15 cellular contexts compared by ENCODE assay signal in genomic region chr5:35159370-35159742, GRCh38.
DNase-seq lines count a peak whose midpoint lies in the region; ATAC-seq, FAIRE-seq and TF ChIP-seq lines count a peak whose summit lies in the region.
"Had no signal": no experiment of that assay in that cellular context is flagged by ENCODE, and none has a peak within 500 bp of the region (broad histone marks: within the 10 kb centered on the region; RNA-seq: fewer than 3 reads in every experiment).

No MANE protein-coding gene starts in this region.

- H2BK120ac ChIP-seq in H1 (replicated peaks; ENCODE audit: low read depth, low read length) = no peak overlapping the region

- no peak overlapping the region for H4K8ac ChIP-seq in H1 (ENCODE audit: extremely low read depth, insufficient read depth, low read length)

- no peak overlapping the region for H3K4me2 ChIP-seq in H1 (ENCODE audit: insufficient read depth in 1 of 2, low read depth in 2 of 2, low read length in 2 of 2)
- peak overlapping the region; percentile 63 for H3K4me2 ChIP-seq in HepG2 (ENCODE audit: low read depth, low read length)
- H3K4me2 ChIP-seq in smooth muscle cell = peak overlapping the region; percentile 33

- DNase-seq in GM03348 (ENCODE audit: low spot score) (peak; percentile 12), H1 (ENCODE audit: low read depth in 1 of 2, low spot score in 2 of 2) (peak in 1 of 2 experiments; percentile 10), HepG2 (ENCODE audit: low spot score) (peak; percentile 90), smooth muscle cell (lab: John Stamatoyannopoulos, UW; ENCODE audit: unreplicated experiment) (no peak), activated gamma-delta T cell treated with Interleukin-2 at 50 U/mL for 16 hours (no peak)
- no peak for DNase-seq in naive thymus-derived CD4-positive, alpha-beta T cell
- DNase-seq in activated CD4-positive, alpha-beta T cell treated with anti-CD3 and anti-CD28 coated beads, Interleukin-2, amount 50 U/mL, for 1 hour = no peak
- DNase-seq: BE2C, DMS153, immature natural killer cell, NCI-H1436, NCI-H345 had no signal

- CTCF ChIA-PET in H1 (lab: Charles Lee; ENCODE audit: partially characterized antibody) (interaction anchor here (0.6 to 2.6 kb wide), 3 partner anchors 22 to 71 kb away, joined by 3 to 13 read pairs (median 4); partner anchors contain the start of gene PRLR), HepG2 (lab: Yijun Ruan, JAX; ENCODE audit: low intra/inter-chr PET ratio, low total read pairs) (no interaction called here)
- CTCF ChIA-PET in naive thymus-derived CD4-positive, alpha-beta T cell (lab: Charles Lee) = no interaction called here

- no peaks in the 10 kb centered on the region for H3K36me3 Mint-ChIP-seq in naive thymus-derived CD4-positive, alpha-beta T cell
- H3K36me3 Mint-ChIP-seq: immature natural killer cell; natural killer cell treated with Interleukin-12 subunit alpha and Interleukin-12 subunit beta and Interleukin-15 and Interleukin-18, amount 100 ng/mL, for 72 hours had no signal

- H2BK20ac ChIP-seq in H1 (ENCODE audit: low read length) = no peak overlapping the region

- BruUV-seq in HepG2 (replicated peaks; lab: Mats Ljungman, UMichigan) = no TSS peak

- TF ChIP-seq EP300 in H1 (IDR thresholded peaks at IDR 0.05; ENCODE audit: borderline replicate concordance in 1 of 2, low read depth in 2 of 2, low read length in 2 of 2) = no peak
- TF ChIP-seq EP300 in HepG2 (IDR thresholded peaks at IDR 0.05; ENCODE audit: low read depth in 2 of 2, low read length in 2 of 2) = peak in 1 of 2 experiments; percentile 80; a peak in 2 of 4 replicates
- TF ChIP-seq EP300 in HepG2 (CRISPR knock-in tag; IDR thresholded peaks at IDR 0.05; ENCODE audit: borderline replicate concordance) = no peak; the same call in 1 of the 2 replicates

- H3K27me3 ChIP-seq in H1 (replicated peaks in 1 of 4; ENCODE audit: control insufficient read depth in 3 of 4, extremely low read depth in 1 of 4, insufficient read depth in 3 of 4, low read length in 3 of 4) (no peaks in the 10 kb centered on the region), HepG2 (ENCODE audit: control insufficient read depth in 1 of 2, insufficient read depth in 2 of 2, low read length in 2 of 2) (no peaks in the 10 kb centered on the region), smooth muscle cell (ENCODE audit: low read depth) (no peaks in the 10 kb centered on the region)
- H3K27me3 ChIP-seq in naive thymus-derived CD4-positive, alpha-beta T cell (ENCODE audit: control insufficient read depth in 2 of 2, insufficient read depth in 2 of 2, low read length in 2 of 2) = no peaks in the 10 kb centered on the region
- H3K27me3 ChIP-seq: BE2C had no signal

- in situ Hi-C loops in HepG2 (cut with HindIII; ENCODE audit: extremely low pct_ligation_motif_present, low pct_unique_long_range_greater_than_20kb) = no loop called here

- H3K9me3 ChIP-seq in H1 (ENCODE audit: insufficient read depth in 2 of 2, low read depth in 1 of 2, low read length in 1 of 2) (no peaks in the 10 kb centered on the region), HepG2 (ENCODE audit: low read length) (no peaks in the 10 kb centered on the region), smooth muscle cell (replicated peaks; ENCODE audit: low read depth) (no peaks in the 10 kb centered on the region)
- no peaks in the 10 kb centered on the region for H3K9me3 ChIP-seq in naive thymus-derived CD4-positive, alpha-beta T cell (ENCODE audit: control insufficient read depth in 2 of 3, low read length in 3 of 3)
- H3K9me3 ChIP-seq: BE2C had no signal

- WGBS in H1 (ENCODE audit: extremely low coverage in 1 of 2, insufficient coverage in 1 of 2, insufficient read length in 1 of 2, insufficient replicate concordance in 2 of 2, low coverage in 1 of 2, low lambda C conversion rate in 2 of 2, missing lambda C conversion rate in 1 of 2), 2 experiments = 88% methylated on average over 2 of the region's 2 CpGs; no CpG with 5 or more reads in 1 of the 2 experiments
- 0% methylated on average over 2 of the region's 2 CpGs for WGBS in HepG2 (ENCODE audit: low lambda C conversion rate)
- 5% methylated on average over 2 of the region's 2 CpGs for WGBS in smooth muscle cell (ENCODE audit: low lambda C conversion rate)

- H3K9me3 Mint-ChIP-seq in naive thymus-derived CD4-positive, alpha-beta T cell = peaks cover 0 to 6% (median 0%) of the 10 kb centered on the region in 11 donors
- H3K9me3 Mint-ChIP-seq: natural killer cell treated with Interleukin-12 subunit alpha and Interleukin-12 subunit beta and Interleukin-15 and Interleukin-18, amount 100 ng/mL, for 72 hours had no signal

- H3K79me1 ChIP-seq in H1 (ENCODE audit: low read depth, low read length) = no peaks in the 10 kb centered on the region

- H3K4me3 ChIP-seq in H1 (ENCODE audit: extremely low read depth in 1 of 4, insufficient read depth in 2 of 4, low read depth in 3 of 4, low read length in 4 of 4) = no peak overlapping the region
- no peak overlapping the region for H3K4me3 ChIP-seq in HepG2 (replicated peaks in 1 of 3; ENCODE audit: insufficient read depth in 1 of 3, low read depth in 2 of 3, low read length in 3 of 3)
- no peak overlapping the region for H3K4me3 ChIP-seq in smooth muscle cell
- no peak overlapping the region for H3K4me3 ChIP-seq in naive thymus-derived CD4-positive, alpha-beta T cell (ENCODE audit: low read length)

- peaks cover 9% of the 10 kb centered on the region for H3F3A ChIP-seq in smooth muscle cell (ENCODE audit: low read depth)

- no peak overlapping the region for H3K18ac ChIP-seq in H1 (ENCODE audit: extremely low read depth, low read length)

- H2BK12ac ChIP-seq in H1 (ENCODE audit: low read depth, low read length) = no peak overlapping the region

- no peaks in the 10 kb centered on the region for H4K20me1 ChIP-seq in H1 (replicated peaks in 1 of 2; ENCODE audit: control insufficient read depth in 1 of 2, insufficient read depth in 2 of 2, low read length in 2 of 2)
- H4K20me1 ChIP-seq in HepG2 (ENCODE audit: insufficient read depth, low read length) = no peaks in the 10 kb centered on the region
- no peaks in the 10 kb centered on the region for H4K20me1 ChIP-seq in smooth muscle cell (ENCODE audit: low read depth)

- H3K27ac ChIP-seq in H1 (ENCODE audit: low read depth, low read length) = no peak overlapping the region
- H3K27ac ChIP-seq in HepG2 (ENCODE audit: extremely low read length, insufficient read depth, low read length) = peak overlapping the region; percentile 74
- H3K27ac ChIP-seq in smooth muscle cell (ENCODE audit: low read depth) = peak overlapping the region; percentile 44
- H3K27ac ChIP-seq in naive thymus-derived CD4-positive, alpha-beta T cell (ENCODE audit: low read depth, low read length) = no peak overlapping the region

- TF ChIP-seq CTCF in H1 (IDR thresholded peaks at IDR 0.05; ENCODE audit: control extremely low read depth in 1 of 3, insufficient read depth in 1 of 3, low read depth in 1 of 3, low read length in 3 of 3) = no peak
- TF ChIP-seq CTCF in HepG2 (CRISPR knock-in tag; IDR thresholded peaks at IDR 0.05) = no peak
- TF ChIP-seq CTCF in smooth muscle cell (IDR thresholded peaks at IDR 0.05; ENCODE audit: borderline replicate concordance, insufficient read depth, poor library complexity, severe bottlenecking) = no peak

- H3K36me3 ChIP-seq in H1 (ENCODE audit: control insufficient read depth in 2 of 4, insufficient read depth in 4 of 4, low read length in 3 of 4) = no peaks in the 10 kb centered on the region
- H3K36me3 ChIP-seq in HepG2 (replicated peaks in 1 of 2; ENCODE audit: control insufficient read depth in 1 of 2, insufficient read depth in 2 of 2, low read length in 2 of 2) = no peaks in the 10 kb centered on the region
- no peaks in the 10 kb centered on the region for H3K36me3 ChIP-seq in smooth muscle cell (ENCODE audit: low read depth)
- no peaks in the 10 kb centered on the region for H3K36me3 ChIP-seq in naive thymus-derived CD4-positive, alpha-beta T cell (ENCODE audit: control insufficient read depth in 2 of 3, insufficient read depth in 3 of 3, low read length in 3 of 3)
- H3K36me3 ChIP-seq: BE2C had no signal

- peaks cover 0 to 22% (median 10%) of the 10 kb centered on the region in 5 donors for H3K27me3 Mint-ChIP-seq in naive thymus-derived CD4-positive, alpha-beta T cell
- H3K27me3 Mint-ChIP-seq: natural killer cell treated with Interleukin-12 subunit alpha and Interleukin-12 subunit beta and Interleukin-15 and Interleukin-18, amount 100 ng/mL, for 72 hours had no signal

- no peak overlapping the region for H3K4ac ChIP-seq in H1 (replicated peaks; ENCODE audit: insufficient read length, low read depth, low read length)

- H2AFZ ChIP-seq in H1 (ENCODE audit: low read length) = no peak overlapping the region
- H2AFZ ChIP-seq in HepG2 (ENCODE audit: low read length) = no peak overlapping the region
- H2AFZ ChIP-seq in smooth muscle cell (ENCODE audit: low read depth) = no peak overlapping the region

- no peak overlapping the region for H3K4me3 Mint-ChIP-seq in naive thymus-derived CD4-positive, alpha-beta T cell
- H3K4me3 Mint-ChIP-seq: immature natural killer cell; natural killer cell treated with Interleukin-12 subunit alpha and Interleukin-12 subunit beta and Interleukin-15 and Interleukin-18, amount 100 ng/mL, for 72 hours had no signal

- no peak overlapping the region for H3K9ac ChIP-seq in H1 (replicated peaks in 1 of 4; ENCODE audit: extremely low read depth in 1 of 4, low read depth in 3 of 4, low read length in 3 of 4)
- no peak overlapping the region for H3K9ac ChIP-seq in HepG2 (ENCODE audit: insufficient read depth, low read depth, low read length)
- H3K9ac ChIP-seq in smooth muscle cell (ENCODE audit: low read depth) = no peak overlapping the region

- no peak overlapping the region for H2BK15ac ChIP-seq in H1 (ENCODE audit: low read length)

- TF ChIP-seq POLR2A in H1 (IDR thresholded peaks at IDR 0.05; ENCODE audit: control extremely low read depth in 1 of 2, low read depth in 2 of 2, low read length in 2 of 2) (no peak), HepG2 (IDR thresholded peaks at IDR 0.05; ENCODE audit: insufficient read depth in 1 of 2, low read depth in 2 of 2, low read length in 2 of 2) (no peak)

- no peak overlapping the region for H2AK5ac ChIP-seq in H1 (ENCODE audit: low read depth, low read length)

- no peak overlapping the region for H3K23ac ChIP-seq in H1 (ENCODE audit: insufficient read length)

- no peaks in the 10 kb centered on the region for H3K4me1 Mint-ChIP-seq in naive thymus-derived CD4-positive, alpha-beta T cell
- H3K4me1 Mint-ChIP-seq: immature natural killer cell had no signal

- TF ChIP-seq RAD21 in H1 (IDR thresholded peaks at IDR 0.05 in 1 of 2, conservative IDR thresholded peaks at IDR 0.05 in 1 of 2; ENCODE audit: low read depth in 2 of 2, low read length in 2 of 2) (no peak), HepG2 (CRISPR knock-in tag; IDR thresholded peaks at IDR 0.05) (no peak)

- FAIRE-seq in H1 (lab: Jason Lieb, UNC) = no peak
- FAIRE-seq in HepG2 (lab: Jason Lieb, UNC) = peak; percentile 65

- no peak overlapping the region for H4K5ac ChIP-seq in H1 (ENCODE audit: insufficient read length, low read depth, low read length)

- no peaks in the 10 kb centered on the region for H3K79me2 ChIP-seq in H1 (ENCODE audit: control insufficient read depth in 1 of 2, insufficient read depth in 2 of 2, low read length in 2 of 2)
- no peaks in the 10 kb centered on the region for H3K79me2 ChIP-seq in HepG2 (ENCODE audit: insufficient read depth, low read length)
- no peaks in the 10 kb centered on the region for H3K79me2 ChIP-seq in smooth muscle cell (ENCODE audit: low read depth)

- H3K56ac ChIP-seq in H1 (replicated peaks; ENCODE audit: insufficient read length, low read depth, low read length) = no peak overlapping the region

- H3K4me1 ChIP-seq in H1 (replicated peaks in 1 of 4; ENCODE audit: control insufficient read depth in 3 of 4, insufficient read depth in 4 of 4, low read length in 3 of 4) (no peaks in the 10 kb centered on the region; a peak in 1 of 7 replicates), HepG2 (ENCODE audit: insufficient read depth, low read length) (peaks cover 31% of the 10 kb centered on the region), smooth muscle cell (ENCODE audit: low read depth) (no peaks in the 10 kb centered on the region)
- H3K4me1 ChIP-seq in naive thymus-derived CD4-positive, alpha-beta T cell (ENCODE audit: control insufficient read depth in 2 of 2, insufficient read depth in 2 of 2, low read length in 2 of 2) = no peaks in the 10 kb centered on the region
- H3K4me1 ChIP-seq: BE2C had no signal

- no peak overlapping the region for H3K27ac Mint-ChIP-seq in naive thymus-derived CD4-positive, alpha-beta T cell
- H3K27ac Mint-ChIP-seq: immature natural killer cell; natural killer cell treated with Interleukin-12 subunit alpha and Interleukin-12 subunit beta and Interleukin-15 and Interleukin-18, amount 100 ng/mL, for 72 hours had no signal

- no peak overlapping the region for H2BK5ac ChIP-seq in H1 (ENCODE audit: low read depth, low read length)

- intact Hi-C loops in HepG2 (cut with micrococcal nuclease; ENCODE audit: unreplicated experiment) = loop anchor here (1.0 to 5.0 kb wide), 2 partner anchors 10 to 37 kb away; no protein-coding TSS in a partner anchor
- intact Hi-C loops in naive thymus-derived CD4-positive, alpha-beta T cell (cut with micrococcal nuclease) = no loop called here

- no peaks in the 10 kb centered on the region for H3K23me2 ChIP-seq in H1 (ENCODE audit: low read depth, low read length)

- POLR2A ChIA-PET in H1 (lab: Charles Lee; ENCODE audit: partially characterized antibody) (no interaction called here), HepG2 (lab: Yijun Ruan, JAX) (interaction anchor here (0.9 to 1.7 kb wide), 3 partner anchors 24 to 54 kb away, joined by 3 to 12 read pairs (median 4); no protein-coding TSS in a partner anchor)
- POLR2A ChIA-PET in naive thymus-derived CD4-positive, alpha-beta T cell (lab: Charles Lee) = no interaction called here

- no peak overlapping the region for H3K14ac ChIP-seq in H1 (ENCODE audit: insufficient read length)

- H4K91ac ChIP-seq in H1 (replicated peaks; ENCODE audit: insufficient read length, low read length) = no peak overlapping the region

- peak; percentile 100 for ATAC-seq in HepG2
- ATAC-seq in naive thymus-derived CD4-positive, alpha-beta T cell = no peak
- no peak for ATAC-seq in GM21528 (IDR thresholded peaks at IDR 0.05; ENCODE audit: low FRiP score, unreplicated experiment)
- ATAC-seq: HCT116; natural killer cell treated with Interleukin-12 subunit alpha and Interleukin-12 subunit beta and Interleukin-15 and Interleukin-18, amount 100 ng/mL, for 72 hours had no signal

Comparison
In these comparisons a context has a peak if more than half of its experiments do, and no peak if none do; other contexts are left out.
1. DNase-seq: peak in GM03348 (single experiment) and HepG2 (single experiment); none in smooth muscle cell (single experiment), naive thymus-derived CD4-positive, alpha-beta T cell (0 of 9), activated gamma-delta T cell treated with Interleukin-2 at 50 U/mL for 16 hours (single experiment) and activated CD4-positive, alpha-beta T cell treated with anti-CD3 and anti-CD28 coated beads, Interleukin-2, amount 50 U/mL, for 1 hour (single experiment).
2. H3K27ac ChIP-seq: peak in HepG2 (single experiment) and smooth muscle cell (single experiment); none in H1 (single experiment) and naive thymus-derived CD4-positive, alpha-beta T cell (single experiment).
3. H3K4me2 ChIP-seq: peak in HepG2 (single experiment) and smooth muscle cell (single experiment); none in H1 (0 of 2).